Comparison of ENCODE assay signal across 8 cellular contexts in the genomic region with DNA sequence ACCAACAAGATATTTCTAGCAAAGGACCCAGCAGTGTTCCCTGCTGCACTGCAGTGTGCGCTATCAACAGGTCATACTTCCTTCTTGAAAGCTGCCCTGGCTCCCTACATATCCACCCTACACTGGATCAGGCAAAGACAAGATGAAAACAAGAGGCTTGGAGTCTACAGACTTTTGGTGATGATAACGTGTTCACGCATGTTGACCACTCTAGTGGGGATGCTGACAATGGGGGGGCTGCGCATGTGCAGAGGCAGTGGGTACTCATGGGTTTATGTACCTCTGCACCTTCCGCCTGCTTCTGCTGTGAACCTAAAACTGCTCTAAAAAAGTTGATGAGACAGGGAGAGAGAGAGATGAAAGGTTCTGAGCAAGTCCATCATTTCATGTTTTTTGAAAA. TPM values are rescaled to one million over a fixed set of nuclear protein-coding genes. Genes with fewer than 3 reads are reported as not detected.
A peak's percentile ranks its signal among the peaks of the same experiment; 100 is the strongest.
DNase-seq lines count a peak whose midpoint lies in the region; ATAC-seq and TF ChIP-seq lines count a peak whose summit lies in the region.

No MANE protein-coding gene starts in this region.

- peaks cover 31 to 53% of the 10 kb centered on the region in 2 donors for H3K4me1 ChIP-seq in thyroid gland

- H3K27me3 ChIP-seq in thyroid gland = no peaks in the 10 kb centered on the region

- no peaks in the 10 kb centered on the region for H3K27me3 Mint-ChIP-seq in activated naive CD4-positive, alpha-beta T cell treated with anti-CD3 and anti-CD28 coated beads for 36 hours (ENCODE audit: low read depth)
- H3K27me3 Mint-ChIP-seq in activated naive CD8-positive, alpha-beta T cell treated with anti-CD3 and anti-CD28 coated beads, Interleukin-2, amount 50 U/mL, for 24 hours = no peaks in the 10 kb centered on the region

- intact Hi-C loops in activated naive CD4-positive, alpha-beta T cell treated with anti-CD3 and anti-CD28 coated beads for 36 hours (cut with micrococcal nuclease) = loop anchor here (10.0 kb wide), 2 partner anchors 478 to 782 kb away; partner anchors contain the start of gene PIK3CD
- intact Hi-C loops in thyroid gland (cut with DNase I) = no loop called here

- H3K27ac Mint-ChIP-seq in activated naive CD4-positive, alpha-beta T cell treated with anti-CD3 and anti-CD28 coated beads for 36 hours = peak overlapping the region; percentile 90
- H3K27ac Mint-ChIP-seq in activated naive CD8-positive, alpha-beta T cell treated with anti-CD3 and anti-CD28 coated beads, Interleukin-2, amount 50 U/mL, for 24 hours = peak overlapping the region; percentile 97

- peaks cover 69% of the 10 kb centered on the region for H3K4me1 Mint-ChIP-seq in activated naive CD4-positive, alpha-beta T cell treated with anti-CD3 and anti-CD28 coated beads for 36 hours (ENCODE audit: low read depth)
- peaks cover 80% of the 10 kb centered on the region for H3K4me1 Mint-ChIP-seq in activated naive CD8-positive, alpha-beta T cell treated with anti-CD3 and anti-CD28 coated beads, Interleukin-2, amount 50 U/mL, for 24 hours

- TF ChIP-seq POLR2A in thyroid gland (IDR thresholded peaks at IDR 0.05) = no peak

- H3K27ac ChIP-seq in thyroid gland = peak overlapping the region; percentile 54 to 79 (median 63)

- 90 to 95% methylated on average over 5 of the region's 5 CpGs for WGBS in thyroid gland, 2 donors

- no peak for TF ChIP-seq CTCF in thyroid gland (IDR thresholded peaks at IDR 0.05)

- H3K4me3 ChIP-seq in thyroid gland (replicated peaks in 1 of 3) = no peak overlapping the region

- peaks cover 94% of the 10 kb centered on the region for H3K36me3 Mint-ChIP-seq in activated naive CD4-positive, alpha-beta T cell treated with anti-CD3 and anti-CD28 coated beads for 36 hours (ENCODE audit: low read depth)
- H3K36me3 Mint-ChIP-seq in activated naive CD8-positive, alpha-beta T cell treated with anti-CD3 and anti-CD28 coated beads, Interleukin-2, amount 50 U/mL, for 24 hours (ENCODE audit: low read depth) = peaks cover 95% of the 10 kb centered on the region

- no peaks in the 10 kb centered on the region for H3K9me3 Mint-ChIP-seq in activated naive CD4-positive, alpha-beta T cell treated with anti-CD3 and anti-CD28 coated beads for 36 hours
- H3K9me3 Mint-ChIP-seq in activated naive CD8-positive, alpha-beta T cell treated with anti-CD3 and anti-CD28 coated beads, Interleukin-2, amount 50 U/mL, for 24 hours = no peaks in the 10 kb centered on the region

- H3K36me3 ChIP-seq in thyroid gland = peaks cover 47 to 52% of the 10 kb centered on the region in 2 donors

- no peaks in the 10 kb centered on the region for H3K9me3 ChIP-seq in thyroid gland

- ATAC-seq in activated naive CD8-positive, alpha-beta T cell treated with anti-CD3 and anti-CD28 coated beads, Interleukin-2, amount 50 U/mL, for 24 hours = no peak

- DNase-seq in activated naive CD4-positive, alpha-beta T cell treated with anti-CD3 and anti-CD28 coated beads for 36 hours = no peak
- no peak for DNase-seq in activated naive CD4-positive, alpha-beta T cell (lab: John Stamatoyannopoulos, UW)
- DNase-seq in activated naive CD8-positive, alpha-beta T cell treated with anti-CD3 and anti-CD28 coated beads, Interleukin-2, amount 50 U/mL, for 24 hours = no peak
- DNase-seq in kidney tubule cell (ENCODE audit: low spot score) (peak; percentile 13), thyroid gland (no peak), NCI-H1417 treated with DMSO at 0.1 percent for 48 hours (lab: John Stamatoyannopoulos, UW) (no peak), NCI-H1092 treated with DMSO at 0.1 percent for 48 hours (lab: John Stamatoyannopoulos, UW) (no peak)
- DNase-seq in stimulated activated CD4-positive, alpha-beta T cell treated with anti-CD3 and anti-CD28 coated beads, Interleukin-4, amount 100 ng/mL, for 1 hour = no peak

- CTCF ChIA-PET in activated naive CD4-positive, alpha-beta T cell treated with anti-CD3 and anti-CD28 coated beads for 36 hours (lab: Charles Lee) = interaction anchor here (1.1 to 1.8 kb wide), 2 partner anchors 132 kb away, joined by 4 to 5 read pairs; no protein-coding TSS in a partner anchor

- H3K4me3 Mint-ChIP-seq in activated naive CD4-positive, alpha-beta T cell treated with anti-CD3 and anti-CD28 coated beads for 36 hours = peak overlapping the region; percentile 97
- peak overlapping the region; percentile 94 for H3K4me3 Mint-ChIP-seq in activated naive CD8-positive, alpha-beta T cell treated with anti-CD3 and anti-CD28 coated beads, Interleukin-2, amount 50 U/mL, for 24 hours

RNA-seq across cellular contexts. Expression of gene ENO1, which starts 5.5 kb away (rescaled TPM):
- total RNA-seq in activated naive CD4-positive, alpha-beta T cell treated with anti-CD3 and anti-CD28 coated beads for 36 hours = 1,000 to 10,000 TPM; 2,952 to 3,004 TPM
- 100 to 1,000 TPM; 355 to 741 (median 478) TPM for total RNA-seq in thyroid gland

RNA-seq across cellular contexts. Expression of gene RERE, which starts 55.6 kb away (rescaled TPM):
- 10 to 100 TPM; 46.4 to 47.6 TPM for total RNA-seq in activated naive CD4-positive, alpha-beta T cell treated with anti-CD3 and anti-CD28 coated beads for 36 hours
- total RNA-seq in thyroid gland = 100 to 1,000 TPM; 118 to 244 (median 131) TPM
